8 cellular contexts compared by ENCODE assay signal in genomic region chr16:4426021-4426684, GRCh38. TPM values are rescaled to one million over a fixed set of nuclear protein-coding genes. Genes with fewer than 3 reads are reported as not detected.
DNase-seq lines count a peak whose midpoint lies in the region; ATAC-seq and TF ChIP-seq lines count a peak whose summit lies in the region.

No MANE protein-coding gene starts in this region.

- H3K4me3 ChIP-seq in CD8-positive, alpha-beta T cell (ENCODE audit: low read depth, low read length): peak overlapping the region; percentile 100
- peak overlapping the region; percentile 61 for H3K4me3 ChIP-seq in iPS-18c (ENCODE audit: insufficient read depth, low read depth, low read length)

- peak overlapping the region; percentile 96 for H3K4me3 Mint-ChIP-seq in CD8-positive, alpha-beta T cell
- H3K4me3 Mint-ChIP-seq in activated T-helper 17 cell treated with anti-CD3 and anti-CD28 coated beads, Interleukin-2, amount 50 U/mL, for 72 hours: peak overlapping the region; percentile 96
- H3K4me3 Mint-ChIP-seq in stimulated activated naive CD8-positive, alpha-beta T cell treated with anti-CD3 and anti-CD28 coated beads, Interleukin-15, Interleukin-2, amounts not matched to agents 100 ng/mL and 50 ng/mL, for 24 hours: peak overlapping the region; percentile 98

- H3K4me1 ChIP-seq in CD8-positive, alpha-beta T cell (ENCODE audit: insufficient read depth, low read length): peaks cover 23% of the 10 kb centered on the region

- peaks cover 33% of the 10 kb centered on the region for H3K4me1 Mint-ChIP-seq in CD8-positive, alpha-beta T cell (ENCODE audit: low read depth)
- peaks cover 20% of the 10 kb centered on the region for H3K4me1 Mint-ChIP-seq in activated T-helper 17 cell treated with anti-CD3 and anti-CD28 coated beads, Interleukin-2, amount 50 U/mL, for 72 hours
- H3K4me1 Mint-ChIP-seq in stimulated activated naive CD8-positive, alpha-beta T cell treated with anti-CD3 and anti-CD28 coated beads, Interleukin-15, Interleukin-2, amounts not matched to agents 100 ng/mL and 50 ng/mL, for 24 hours (ENCODE audit: low read depth): peaks cover 35% of the 10 kb centered on the region

- peak; percentile 53 for ATAC-seq in CD8-positive, alpha-beta T cell
- ATAC-seq in GM19351 (IDR thresholded peaks at IDR 0.05; ENCODE audit: unreplicated experiment): peak; percentile 24
- ATAC-seq in HG03378 (IDR thresholded peaks at IDR 0.05; ENCODE audit: unreplicated experiment): peak; percentile 35
- ATAC-seq in activated T-helper 17 cell treated with anti-CD3 and anti-CD28 coated beads, Interleukin-2, amount 50 U/mL, for 72 hours (replicated peaks): peak; percentile 33

- H3K36me3 Mint-ChIP-seq in CD8-positive, alpha-beta T cell: peaks cover 24% of the 10 kb centered on the region
- peaks cover 52% of the 10 kb centered on the region for H3K36me3 Mint-ChIP-seq in activated T-helper 17 cell treated with anti-CD3 and anti-CD28 coated beads, Interleukin-2, amount 50 U/mL, for 72 hours (ENCODE audit: low read depth)
- peaks cover 29% of the 10 kb centered on the region for H3K36me3 Mint-ChIP-seq in stimulated activated naive CD8-positive, alpha-beta T cell treated with anti-CD3 and anti-CD28 coated beads, Interleukin-15, Interleukin-2, amounts not matched to agents 100 ng/mL and 50 ng/mL, for 24 hours (ENCODE audit: low read depth)

- no peak for TF ChIP-seq CTCF in CD8-positive, alpha-beta T cell (IDR thresholded peaks at IDR 0.05)

- intact Hi-C loops in CD8-positive, alpha-beta T cell (cut with DNase I, micrococcal nuclease): loop anchor here (2.0 to 5.0 kb wide), 3 partner anchors 51 to 341 kb away; partner anchors contain the start of genes HMOX2 (in 1 of the 2) and ZNF500 (in 1 of the 2)

- H3K36me3 ChIP-seq in CD8-positive, alpha-beta T cell (ENCODE audit: insufficient read depth, low read length): peaks cover 3% of the 10 kb centered on the region

- DNase-seq in CD8-positive, alpha-beta T cell: peak in 1 of 7 experiments; percentile 86
- no peak for DNase-seq in NCI-H1436 treated with DMSO at 0.1 percent for 48 hours (lab: John Stamatoyannopoulos, UW)
- DNase-seq in MV-4-11 (lab: John Stamatoyannopoulos, UW): no peak

- POLR2A ChIA-PET in CD8-positive, alpha-beta T cell (lab: Charles Lee): no interaction called here

- no peaks in the 10 kb centered on the region for H3K9me3 ChIP-seq in CD8-positive, alpha-beta T cell (ENCODE audit: low read length)
- no peaks in the 10 kb centered on the region for H3K9me3 ChIP-seq in iPS-18c (ENCODE audit: control insufficient read depth, insufficient read depth, low read length)

- CTCF ChIA-PET in CD8-positive, alpha-beta T cell (lab: Charles Lee): no interaction called here

- H3K27ac ChIP-seq in CD8-positive, alpha-beta T cell (ENCODE audit: low read depth, low read length): peak overlapping the region; percentile 100

- H3K9me3 Mint-ChIP-seq in CD8-positive, alpha-beta T cell: no peaks in the 10 kb centered on the region
- H3K9me3 Mint-ChIP-seq in activated T-helper 17 cell treated with anti-CD3 and anti-CD28 coated beads, Interleukin-2, amount 50 U/mL, for 72 hours: no peaks in the 10 kb centered on the region
- no peaks in the 10 kb centered on the region for H3K9me3 Mint-ChIP-seq in stimulated activated naive CD8-positive, alpha-beta T cell treated with anti-CD3 and anti-CD28 coated beads, Interleukin-15, Interleukin-2, amounts not matched to agents 100 ng/mL and 50 ng/mL, for 24 hours

- H3K27ac Mint-ChIP-seq in CD8-positive, alpha-beta T cell: peak overlapping the region; percentile 99
- H3K27ac Mint-ChIP-seq in activated T-helper 17 cell treated with anti-CD3 and anti-CD28 coated beads, Interleukin-2, amount 50 U/mL, for 72 hours: peak overlapping the region; percentile 99
- H3K27ac Mint-ChIP-seq in stimulated activated naive CD8-positive, alpha-beta T cell treated with anti-CD3 and anti-CD28 coated beads, Interleukin-15, Interleukin-2, amounts not matched to agents 100 ng/mL and 50 ng/mL, for 24 hours: peak overlapping the region; percentile 99

- H3K27me3 ChIP-seq in CD8-positive, alpha-beta T cell (ENCODE audit: insufficient read depth, low read length): no peaks in the 10 kb centered on the region

- no peaks in the 10 kb centered on the region for H3K27me3 Mint-ChIP-seq in CD8-positive, alpha-beta T cell (ENCODE audit: low read depth)
- no peaks in the 10 kb centered on the region for H3K27me3 Mint-ChIP-seq in activated T-helper 17 cell treated with anti-CD3 and anti-CD28 coated beads, Interleukin-2, amount 50 U/mL, for 72 hours
- H3K27me3 Mint-ChIP-seq in stimulated activated naive CD8-positive, alpha-beta T cell treated with anti-CD3 and anti-CD28 coated beads, Interleukin-15, Interleukin-2, amounts not matched to agents 100 ng/mL and 50 ng/mL, for 24 hours: no peaks in the 10 kb centered on the region

RNA-seq across cellular contexts. Expression of gene DNAJA3, which starts 0.5 kb away (rescaled TPM):
- 10 to 100 TPM; 13.8 to 17.4 TPM for total RNA-seq in CD8-positive, alpha-beta T cell
- 10 to 100 TPM; 50.3 to 81.1 TPM for total RNA-seq in activated T-helper 17 cell treated with anti-CD3 and anti-CD28 coated beads, Interleukin-2, amount 50 U/mL, for 72 hours

RNA-seq across cellular contexts. Expression of gene CORO7, which starts 9.8 kb away (rescaled TPM):
- total RNA-seq in CD8-positive, alpha-beta T cell: 100 to 1,000 TPM; 950 to 991 TPM
- 100 to 1,000 TPM in 1 of 2 donors, 10 to 100 TPM in 1; 82.6 to 114 TPM for total RNA-seq in activated T-helper 17 cell treated with anti-CD3 and anti-CD28 coated beads, Interleukin-2, amount 50 U/mL, for 72 hours

RNA-seq across cellular contexts. Expression of gene NMRAL1, which starts 48.3 kb away (rescaled TPM):
- 10 to 100 TPM; 30.5 to 31.8 TPM for total RNA-seq in CD8-positive, alpha-beta T cell
- 10 to 100 TPM; 56.5 to 63.2 TPM for total RNA-seq in activated T-helper 17 cell treated with anti-CD3 and anti-CD28 coated beads, Interleukin-2, amount 50 U/mL, for 72 hours

RNA-seq across cellular contexts. Expression of gene HMOX2, which starts 50.0 kb away (rescaled TPM):
- total RNA-seq in CD8-positive, alpha-beta T cell: 10 to 100 TPM; 31.7 to 36.4 TPM
- 10 to 100 TPM; 60.0 to 92.1 TPM for total RNA-seq in activated T-helper 17 cell treated with anti-CD3 and anti-CD28 coated beads, Interleukin-2, amount 50 U/mL, for 72 hours

RNA-seq across cellular contexts. Expression of gene VASN, which starts 54.5 kb away (rescaled TPM):
- total RNA-seq in CD8-positive, alpha-beta T cell: under 1 TPM; 0.57 to 0.83 TPM
- under 1 TPM; 0.11 to 0.29 TPM for total RNA-seq in activated T-helper 17 cell treated with anti-CD3 and anti-CD28 coated beads, Interleukin-2, amount 50 U/mL, for 72 hours

Comparison
In these comparisons a context has a peak if more than half of its experiments do, and no peak if none do; other contexts are left out.
1. RNA of gene CORO7, which starts 9.8 kb away (total RNA-seq): 950 to 991 TPM in CD8-positive, alpha-beta T cell; 82.6 to 114 TPM in activated T-helper 17 cell treated with anti-CD3 and anti-CD28 coated beads, Interleukin-2, amount 50 U/mL, for 72 hours; every median in the first group is over 4 times any median in the second.
2. Peak in every context shown above with its lines, with median percentiles within 50 percentile points of each other: ATAC-seq, H3K27ac Mint-ChIP-seq and H3K4me3 Mint-ChIP-seq.